ENCODE assay signal across 20 cellular contexts in genomic region chr12:50564240-50564947, GRCh38. TPM values are rescaled to one million over a fixed set of nuclear protein-coding genes. Genes with fewer than 3 reads are reported as not detected.
DNase-seq lines count a peak whose midpoint lies in the region; ATAC-seq and TF ChIP-seq lines count a peak whose summit lies in the region.
"Had no signal": no experiment of that assay in that cellular context is flagged by ENCODE, and none has a peak within 500 bp of the region (broad histone marks: within the 10 kb centered on the region; RNA-seq: fewer than 3 reads in every experiment).

No MANE protein-coding gene starts in this region.

- intact Hi-C loops in CD8-positive, alpha-beta T cell (cut with DNase I, micrococcal nuclease), result loop anchor here in 1 of 2 experiments (1.0 kb wide), 1 partner anchor 20 kb away; no protein-coding TSS in a partner anchor

- H3K36me3 ChIP-seq in CD8-positive, alpha-beta T cell (ENCODE audit: insufficient read depth, low read length), result no peaks in the 10 kb centered on the region

- peaks cover 53% of the 10 kb centered on the region for H3K4me1 Mint-ChIP-seq in CD8-positive, alpha-beta T cell (ENCODE audit: low read depth)
- H3K4me1 Mint-ChIP-seq in naive B cell (peaks cover 37 to 86% (median 83%) of the 10 kb centered on the region in 3 donors), endothelial cell (ENCODE audit: unreplicated experiment) (peaks cover 22% of the 10 kb centered on the region)

- no peaks in the 10 kb centered on the region for H3K27me3 ChIP-seq in CD8-positive, alpha-beta T cell (ENCODE audit: insufficient read depth, low read length)

- no peaks in the 10 kb centered on the region for H3K27me3 Mint-ChIP-seq in CD8-positive, alpha-beta T cell (ENCODE audit: low read depth)
- H3K27me3 Mint-ChIP-seq in naive B cell, result no peaks in the 10 kb centered on the region
- no peaks in the 10 kb centered on the region for H3K27me3 Mint-ChIP-seq in endothelial cell (ENCODE audit: unreplicated experiment)
- H3K27me3 Mint-ChIP-seq: activated CD4-positive, alpha-beta T cell treated with anti-CD3 and anti-CD28 coated beads, Interleukin-2, amount 10 ng/mL, durations not matched to agents 7 days and 5 days; central memory CD8-positive, alpha-beta T cell had no signal

- TF ChIP-seq CTCF in CD8-positive, alpha-beta T cell (IDR thresholded peaks at IDR 0.05), result no peak
- TF ChIP-seq CTCF in endothelial cell (IDR thresholded peaks at IDR 0.05; ENCODE audit: unreplicated experiment), result no peak

- DNase-seq in CD8-positive, alpha-beta T cell, result no peak
- DNase-seq in NCI-H69 (lab: John Stamatoyannopoulos, UW) (peak; percentile 21), dedifferentiated amniotic fluid mesenchymal stem cell (ENCODE audit: extremely low spot score) (peak; percentile 46), naive B cell (no peak), endothelial cell (ENCODE audit: low spot score) (no peak), DMS53 (lab: John Stamatoyannopoulos, UW) (no peak), NCI-H146 treated with DMSO at 0.1 percent for 48 hours (lab: John Stamatoyannopoulos, UW; ENCODE audit: unreplicated experiment) (no peak)
- no peak for DNase-seq in activated CD4-positive, alpha-beta T cell treated with anti-CD3 and anti-CD28 coated beads for 48 hours
- DNase-seq: activated CD4-positive, alpha-beta T cell treated with anti-CD3 and anti-CD28 coated beads, Interleukin-2, amount 10 ng/mL, durations not matched to agents 7 days and 5 days; activated T-cell treated with anti-CD3 and anti-CD28 coated beads, Interleukin-2, amount 50 U/mL, for 1 hour; H9; Kasumi-1; kidney glomerular epithelial cell; NCI-H2081 treated with DMSO at 0.1 percent for 48 hours; NCI-H748 treated with DMSO at 0.1 percent for 48 hours; T-helper 2 cell had no signal

- peak overlapping the region; percentile 8 for H3K27ac Mint-ChIP-seq in CD8-positive, alpha-beta T cell
- peak overlapping the region in 5 of 6 donors; percentile 58 to 79 (median 68) for H3K27ac Mint-ChIP-seq in naive B cell
- H3K27ac Mint-ChIP-seq in endothelial cell (ENCODE audit: unreplicated experiment), result no peak overlapping the region
- H3K27ac Mint-ChIP-seq: activated CD4-positive, alpha-beta T cell treated with anti-CD3 and anti-CD28 coated beads, Interleukin-2, amount 10 ng/mL, durations not matched to agents 7 days and 5 days had no signal

- no peak overlapping the region for H3K27ac ChIP-seq in CD8-positive, alpha-beta T cell (ENCODE audit: low read depth, low read length)
- H3K27ac ChIP-seq: C4-2B, parathyroid adenoma had no signal

- H3K4me3 ChIP-seq in CD8-positive, alpha-beta T cell (ENCODE audit: low read depth, low read length), result no peak overlapping the region

- H3K4me3 Mint-ChIP-seq in CD8-positive, alpha-beta T cell, result no peak overlapping the region
- H3K4me3 Mint-ChIP-seq in naive B cell (peak overlapping the region in 2 of 8 donors; percentile 3 to 20), endothelial cell (ENCODE audit: unreplicated experiment) (no peak overlapping the region)
- H3K4me3 Mint-ChIP-seq: activated CD4-positive, alpha-beta T cell treated with anti-CD3 and anti-CD28 coated beads, Interleukin-2, amount 10 ng/mL, durations not matched to agents 7 days and 5 days; central memory CD8-positive, alpha-beta T cell; H9 had no signal

- no peak for ATAC-seq in CD8-positive, alpha-beta T cell
- no peak for ATAC-seq in naive B cell (ENCODE audit: low read depth in 2 of 2)
- ATAC-seq: Right ventricle myocardium inferior had no signal

- H3K36me3 Mint-ChIP-seq in CD8-positive, alpha-beta T cell, result no peaks in the 10 kb centered on the region
- H3K36me3 Mint-ChIP-seq in naive B cell (no peaks in the 10 kb centered on the region), endothelial cell (ENCODE audit: low read depth, unreplicated experiment) (no peaks in the 10 kb centered on the region)

- no peaks in the 10 kb centered on the region for H3K9me3 ChIP-seq in CD8-positive, alpha-beta T cell (ENCODE audit: low read length)

- peaks cover 14% of the 10 kb centered on the region for H3K4me1 ChIP-seq in CD8-positive, alpha-beta T cell (ENCODE audit: insufficient read depth, low read length)

- H3K9me3 Mint-ChIP-seq in CD8-positive, alpha-beta T cell, result no peaks in the 10 kb centered on the region
- peaks cover 0 to 1% (median 0%) of the 10 kb centered on the region in 7 donors for H3K9me3 Mint-ChIP-seq in naive B cell
- H3K9me3 Mint-ChIP-seq in endothelial cell (ENCODE audit: unreplicated experiment), result no peaks in the 10 kb centered on the region
- H3K9me3 Mint-ChIP-seq: activated CD4-positive, alpha-beta T cell treated with anti-CD3 and anti-CD28 coated beads, Interleukin-2, amount 10 ng/mL, durations not matched to agents 7 days and 5 days; central memory CD8-positive, alpha-beta T cell; H9 had no signal

- CTCF ChIA-PET in CD8-positive, alpha-beta T cell (lab: Charles Lee), result no interaction called here

- POLR2A ChIA-PET in CD8-positive, alpha-beta T cell (lab: Charles Lee), result no interaction called here

RNA-seq across cellular contexts. Expression of gene DIP2B, which starts 59.6 kb away (rescaled TPM):
- total RNA-seq in CD8-positive, alpha-beta T cell, result 10 to 100 TPM; 18.8 to 20.7 TPM
- 10 to 100 TPM; 13.4 to 26.7 (median 18.1) TPM for polyA plus RNA-seq in naive B cell (ENCODE audit: low read depth in 6 of 6)
- 45.1 TPM for total RNA-seq in endothelial cell (ENCODE audit: unreplicated experiment)

Comparison
In these comparisons a context has a peak if more than half of its experiments do, and no peak if none do; other contexts are left out.
1. DNase-seq: peak in NCI-H69 (single experiment) and dedifferentiated amniotic fluid mesenchymal stem cell (single experiment); none in CD8-positive, alpha-beta T cell (0 of 7), naive B cell (single experiment), endothelial cell (single experiment), activated CD4-positive, alpha-beta T cell treated with anti-CD3 and anti-CD28 coated beads for 48 hours (single experiment), DMS53 (single experiment) and NCI-H146 treated with DMSO at 0.1 percent for 48 hours (single experiment).